In genomic region chr3:71069797-71070196, GRCh38 we compare ENCODE assay signal across 8 cellular contexts.
DNase-seq lines count a peak whose midpoint lies in the region; ATAC-seq and TF ChIP-seq lines count a peak whose summit lies in the region.

No MANE protein-coding gene starts in this region.

- no TSS peak for BruUV-seq in A673 (replicated peaks; lab: Mats Ljungman, UMichigan)

- CTCF ChIA-PET in A673 (lab: Charles Lee) = no interaction called here
- CTCF ChIA-PET in activated CD8-positive, alpha-beta T cell treated with anti-CD3 and anti-CD28 coated beads for 36 hours (lab: Charles Lee) = interaction anchor here (0.6 to 3.7 kb wide), 14 partner anchors 9 to 519 kb away, joined by 3 to 18 read pairs (median 4); no protein-coding TSS in a partner anchor

- ATAC-seq in GM19043 (IDR thresholded peaks at IDR 0.05; ENCODE audit: low read depth, unreplicated experiment) (peak; percentile 47), HG03097 (IDR thresholded peaks at IDR 0.05; ENCODE audit: low FRiP score, unreplicated experiment) (no peak)
- peak; percentile 43 for ATAC-seq in activated CD8-positive, alpha-beta T cell treated with anti-CD3 and anti-CD28 coated beads for 36 hours
- ATAC-seq in natural killer cell treated with Interleukin-12 subunit alpha and Interleukin-12 subunit beta and Interleukin-15 and Interleukin-18, amount 100 ng/mL, for 72 hours = peak; percentile 50 to 71

- TF ChIP-seq CTCF in A673 (conservative IDR thresholded peaks at IDR 0.05; ENCODE audit: low read depth, low read length) (peak; percentile 51), epithelial cell of proximal tubule (conservative IDR thresholded peaks at IDR 0.05; ENCODE audit: low read depth, low read length) (peak; percentile 51), tibial artery (IDR thresholded peaks at IDR 0.05) (peak; percentile 45 to 46)
- peak; percentile 51 for TF ChIP-seq CTCF in activated CD8-positive, alpha-beta T cell treated with anti-CD3 and anti-CD28 coated beads for 36 hours (IDR thresholded peaks at IDR 0.05)

- intact Hi-C loops in A673 (cut with micrococcal nuclease; ENCODE audit: unreplicated experiment) = loop anchor here (2.0 to 10.0 kb wide), 5 partner anchors 62 to 515 kb away; partner anchors contain the start of gene FOXP1
- intact Hi-C loops in activated CD8-positive, alpha-beta T cell treated with anti-CD3 and anti-CD28 coated beads for 36 hours (cut with micrococcal nuclease) = loop anchor here (5.0 to 10.0 kb wide), 5 partner anchors 58 to 515 kb away; partner anchors contain the start of gene FOXP1
- intact Hi-C loops in tibial artery (cut with DNase I; ENCODE audit: low total_unique reads) = loop anchor here (5.0 to 10.0 kb wide), 4 partner anchors 165 to 515 kb away; partner anchors contain the start of gene FOXP1

- POLR2A ChIA-PET in A673 (lab: Charles Lee; ENCODE audit: low non-redundant PET) = no interaction called here
- POLR2A ChIA-PET in activated CD8-positive, alpha-beta T cell treated with anti-CD3 and anti-CD28 coated beads for 36 hours (lab: Charles Lee) = interaction anchor here (0.6 to 2.9 kb wide), 3 partner anchors 11 to 304 kb away, joined by 4 to 13 read pairs (median 5); no protein-coding TSS in a partner anchor

- H3K9me3 ChIP-seq in A673 (ENCODE audit: low read depth, low read length, poor library complexity, severe bottlenecking) (no peaks in the 10 kb centered on the region), tibial artery (no peaks in the 10 kb centered on the region)

- no peaks in the 10 kb centered on the region for H3K9me3 Mint-ChIP-seq in activated CD8-positive, alpha-beta T cell treated with anti-CD3 and anti-CD28 coated beads for 36 hours
- H3K9me3 Mint-ChIP-seq in natural killer cell treated with Interleukin-12 subunit alpha and Interleukin-12 subunit beta and Interleukin-15 and Interleukin-18, amount 100 ng/mL, for 72 hours = no peaks in the 10 kb centered on the region

- H3K27me3 ChIP-seq in A673 (replicated peaks; ENCODE audit: insufficient read depth, low read depth, low read length, poor library complexity) (no peaks in the 10 kb centered on the region), tibial artery (no peaks in the 10 kb centered on the region)

- peak overlapping the region; percentile 9 for H3K4me3 Mint-ChIP-seq in activated CD8-positive, alpha-beta T cell treated with anti-CD3 and anti-CD28 coated beads for 36 hours
- peak overlapping the region; percentile 13 for H3K4me3 Mint-ChIP-seq in natural killer cell treated with Interleukin-12 subunit alpha and Interleukin-12 subunit beta and Interleukin-15 and Interleukin-18, amount 100 ng/mL, for 72 hours

- H3K27ac ChIP-seq in A673 (ENCODE audit: low read depth, low read length, poor library complexity, severe bottlenecking) (peak overlapping the region; percentile 62), tibial artery (peak overlapping the region; percentile 94 to 99)

- H3K4me1 ChIP-seq in A673 (ENCODE audit: insufficient read depth, low read length, poor library complexity, severe bottlenecking) (peaks cover 44% of the 10 kb centered on the region), tibial artery (peaks cover 0 to 91% (median 64%) of the 10 kb centered on the region in 4 donors)

- H3K4me3 ChIP-seq in A673 (ENCODE audit: low read depth, low read length, poor library complexity, severe bottlenecking) = no peak overlapping the region
- H3K4me3 ChIP-seq in epithelial cell of proximal tubule (ENCODE audit: low read depth, low read length) = no peak overlapping the region
- no peak overlapping the region for H3K4me3 ChIP-seq in tibial artery

- peak overlapping the region; percentile 79 for H3K27ac Mint-ChIP-seq in activated CD8-positive, alpha-beta T cell treated with anti-CD3 and anti-CD28 coated beads for 36 hours
- H3K27ac Mint-ChIP-seq in natural killer cell treated with Interleukin-12 subunit alpha and Interleukin-12 subunit beta and Interleukin-15 and Interleukin-18, amount 100 ng/mL, for 72 hours = peak overlapping the region; percentile 30 to 82

- no peaks in the 10 kb centered on the region for H3K36me3 ChIP-seq in A673 (ENCODE audit: insufficient read depth, low read length, poor library complexity, severe bottlenecking)
- no peaks in the 10 kb centered on the region for H3K36me3 ChIP-seq in tibial artery

- H3K27me3 Mint-ChIP-seq in activated CD8-positive, alpha-beta T cell treated with anti-CD3 and anti-CD28 coated beads for 36 hours = no peaks in the 10 kb centered on the region
- no peaks in the 10 kb centered on the region for H3K27me3 Mint-ChIP-seq in natural killer cell treated with Interleukin-12 subunit alpha and Interleukin-12 subunit beta and Interleukin-15 and Interleukin-18, amount 100 ng/mL, for 72 hours

- H3K4me1 Mint-ChIP-seq in activated CD8-positive, alpha-beta T cell treated with anti-CD3 and anti-CD28 coated beads for 36 hours (ENCODE audit: low read depth) = peaks cover 86% of the 10 kb centered on the region
- H3K4me1 Mint-ChIP-seq in natural killer cell treated with Interleukin-12 subunit alpha and Interleukin-12 subunit beta and Interleukin-15 and Interleukin-18, amount 100 ng/mL, for 72 hours (ENCODE audit: low read depth in 2 of 2) = peaks cover 56 to 66% of the 10 kb centered on the region in 2 donors

- H3K36me3 Mint-ChIP-seq in activated CD8-positive, alpha-beta T cell treated with anti-CD3 and anti-CD28 coated beads for 36 hours (ENCODE audit: low read depth) = peaks cover 27% of the 10 kb centered on the region
- H3K36me3 Mint-ChIP-seq in natural killer cell treated with Interleukin-12 subunit alpha and Interleukin-12 subunit beta and Interleukin-15 and Interleukin-18, amount 100 ng/mL, for 72 hours = no peaks in the 10 kb centered on the region

- DNase-seq in A673 (ENCODE audit: low spot score) (peak; percentile 71), NCI-H460 (ENCODE audit: extremely low read depth, low read depth) (peak; percentile 48), epithelial cell of proximal tubule (ENCODE audit: low read depth) (no peak), tibial artery (peak; percentile 83 to 84)
- DNase-seq in activated CD8-positive, alpha-beta T cell treated with anti-CD3 and anti-CD28 coated beads for 36 hours = peak; percentile 88
- DNase-seq in natural killer cell treated with Interleukin-12 subunit alpha and Interleukin-12 subunit beta and Interleukin-15 and Interleukin-18, amount 100 ng/mL, for 72 hours (ENCODE audit: low spot score) = peak; percentile 79
